In the genomic region with DNA sequence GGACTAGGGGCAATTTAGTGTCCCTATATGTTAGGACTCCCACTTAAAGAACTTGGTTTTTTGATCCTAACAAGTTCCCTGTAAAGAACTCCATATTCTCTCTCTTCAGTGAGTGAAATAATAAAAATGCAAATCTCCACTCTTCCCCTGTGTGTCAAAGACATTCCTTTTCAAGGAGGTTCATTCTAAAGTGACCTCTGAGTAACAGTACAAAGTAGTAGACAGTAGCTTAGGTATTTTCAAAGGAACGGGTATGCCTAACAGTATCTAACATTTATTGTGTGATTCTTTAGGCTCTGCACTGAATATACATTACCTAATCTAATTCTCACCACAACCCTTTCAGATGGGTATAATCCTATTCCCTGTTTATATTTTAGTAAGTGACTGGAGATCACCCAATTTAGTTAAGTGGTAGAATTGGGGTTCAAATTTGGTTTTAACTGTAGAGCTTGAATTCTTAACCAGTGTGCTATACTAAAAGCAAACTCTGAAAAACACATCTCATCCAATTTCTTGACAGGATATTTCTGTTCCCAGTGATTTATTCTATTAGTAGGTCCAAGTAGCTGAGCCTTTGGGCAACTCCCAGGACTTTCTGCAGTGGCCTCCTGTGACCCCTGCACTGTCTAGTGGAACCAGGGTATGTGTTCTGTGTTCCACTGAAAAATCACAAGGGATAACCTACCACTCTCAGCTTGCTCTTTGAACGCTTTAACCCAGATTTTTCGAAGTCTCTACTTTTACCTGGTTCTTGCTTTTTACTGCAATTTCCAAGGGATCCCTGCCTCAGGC, we compare ENCODE assay signal across 24 cellular contexts.
"Had no signal": no experiment of that assay in that cellular context is flagged by ENCODE, and none has a peak within 500 bp of the region (broad histone marks: within the 10 kb centered on the region; RNA-seq: fewer than 3 reads in every experiment).

No MANE protein-coding gene starts in this region.

- H3K9me3 ChIP-seq: heart right ventricle, neutrophil, right lobe of liver, suprapubic skin, thyroid gland had no signal

- H3K4me3 ChIP-seq: coronary artery, heart right ventricle, right lobe of liver, suprapubic skin, thyroid gland had no signal

- H3K9me3 Mint-ChIP-seq: stimulated activated effector memory CD8-positive, alpha-beta T cell treated with anti-CD3 and anti-CD28 coated beads, Interleukin-12 subunit alpha, Interleukin-12 subunit beta, amount 100 ng/mL, for 72 hours; type B pancreatic cell had no signal

- H3K4me1 Mint-ChIP-seq: immature natural killer cell; stimulated activated effector memory CD8-positive, alpha-beta T cell treated with anti-CD3 and anti-CD28 coated beads, Interleukin-12 subunit alpha, Interleukin-12 subunit beta, amount 100 ng/mL, for 72 hours had no signal

- H3K27ac Mint-ChIP-seq: immature natural killer cell; naive B cell; nephron; stimulated activated effector memory CD8-positive, alpha-beta T cell treated with anti-CD3 and anti-CD28 coated beads, Interleukin-12 subunit alpha, Interleukin-12 subunit beta, amount 100 ng/mL, for 72 hours; type B pancreatic cell had no signal

- H3K27ac ChIP-seq: coronary artery, epithelial cell of prostate, heart right ventricle, neutrophil, right lobe of liver, suprapubic skin, thyroid gland had no signal

- H3K4me1 ChIP-seq: right lobe of liver, suprapubic skin, thyroid gland had no signal

- H3K4me3 Mint-ChIP-seq: immature natural killer cell; naive B cell; nephron; stimulated activated effector memory CD8-positive, alpha-beta T cell treated with anti-CD3 and anti-CD28 coated beads, Interleukin-12 subunit alpha, Interleukin-12 subunit beta, amount 100 ng/mL, for 72 hours; type B pancreatic cell had no signal

- DNase-seq: caudate nucleus; effector CD4-positive, alpha-beta T cell; foreskin melanocyte; heart right ventricle; hypothalamus; immature natural killer cell; left ventricle myocardium superior; mesendoderm; naive B cell; retina; right lobe of liver; stimulated activated CD4-positive, alpha-beta T cell treated with anti-CD3 and anti-CD28 coated beads, Interleukin-4, amount 100 ng/mL, for 1 hour; stimulated activated CD8-positive, alpha-beta memory T cell treated with anti-CD3 and anti-CD28 coated beads, Interleukin-4, amount 100 ng/mL, for 48 hours; stimulated activated naive CD8-positive, alpha-beta T cell treated with anti-CD3 and anti-CD28 coated beads, Interleukin-15, Interleukin-2, amounts not matched to agents 100 U/mL and 50 U/mL, for 24 hours; thyroid gland had no signal

- FAIRE-seq: keratinocyte, urothelium cell line had no signal

- H3K27me3 Mint-ChIP-seq: type B pancreatic cell had no signal

- H3K36me3 Mint-ChIP-seq: immature natural killer cell; naive B cell; stimulated activated effector memory CD8-positive, alpha-beta T cell treated with anti-CD3 and anti-CD28 coated beads, Interleukin-12 subunit alpha, Interleukin-12 subunit beta, amount 100 ng/mL, for 72 hours; type B pancreatic cell had no signal

- ATAC-seq: heart right ventricle; left ventricle myocardium superior; right lobe of liver; stimulated activated effector memory CD8-positive, alpha-beta T cell treated with anti-CD3 and anti-CD28 coated beads, Interleukin-12 subunit alpha, Interleukin-12 subunit beta, amount 100 ng/mL, for 72 hours; stimulated activated naive CD8-positive, alpha-beta T cell treated with anti-CD3 and anti-CD28 coated beads, Interleukin-15, Interleukin-2, amounts not matched to agents 100 U/mL and 50 U/mL, for 24 hours had no signal

- H3K36me3 ChIP-seq: heart right ventricle, neutrophil, right lobe of liver, suprapubic skin, thyroid gland had no signal

- H3K27me3 ChIP-seq: heart right ventricle, neutrophil, right lobe of liver, suprapubic skin, thyroid gland had no signal
